Comparison of ENCODE assay signal across 22 cellular contexts in genomic region chr6:150592377-150592995, GRCh38. TPM values are rescaled to one million over a fixed set of nuclear protein-coding genes. Genes with fewer than 3 reads are reported as not detected.
DNase-seq lines count a peak whose midpoint lies in the region; ATAC-seq, FAIRE-seq and TF ChIP-seq lines count a peak whose summit lies in the region.
"Had no signal": no experiment of that assay in that cellular context is flagged by ENCODE, and none has a peak within 500 bp of the region (broad histone marks: within the 10 kb centered on the region; RNA-seq: fewer than 3 reads in every experiment).

No MANE protein-coding gene starts in this region.

- POLR2A ChIA-PET in HEK293 (lab: Yijun Ruan, JAX), result interaction anchor here (0.9 to 1.6 kb wide), 2 partner anchors 8 to 11 kb away, joined by 4 to 6 read pairs; no protein-coding TSS in a partner anchor

- no peaks in the 10 kb centered on the region for H3K27me3 ChIP-seq in transverse colon

- no peaks in the 10 kb centered on the region for H3K36me3 ChIP-seq in HEK293 (ENCODE audit: control insufficient read depth in 2 of 2, insufficient read depth in 1 of 2, low read length in 2 of 2)
- H3K36me3 ChIP-seq in transverse colon, result no peaks in the 10 kb centered on the region
- H3K36me3 ChIP-seq: SJSA1 had no signal

- H3K4me3 ChIP-seq in HEK293 (ENCODE audit: low read depth, low read length), result no peak overlapping the region
- no peak overlapping the region for H3K4me3 ChIP-seq in transverse colon
- H3K4me3 ChIP-seq: SJSA1 had no signal

- TF ChIP-seq EP300 in transverse colon (IDR thresholded peaks at IDR 0.05; ENCODE audit: low read depth), result no peak

- intact Hi-C loops in transverse colon (cut with DNase I; ENCODE audit: low total_unique reads), result loop anchor here (5.0 kb wide), 1 partner anchor 170 kb away; no protein-coding TSS in a partner anchor

- CTCF ChIA-PET in HEK293 (lab: Yijun Ruan, JAX), result interaction anchor here (0.6 to 1.8 kb wide), 7 partner anchors 10 to 225 kb away, joined by 3 to 10 read pairs (median 4); no protein-coding TSS in a partner anchor

- no peaks in the 10 kb centered on the region for H3K9me3 ChIP-seq in HEK293 (ENCODE audit: control insufficient read depth, insufficient read depth, low read depth, low read length)
- H3K9me3 ChIP-seq in transverse colon, result no peaks in the 10 kb centered on the region
- H3K9me3 ChIP-seq: SJSA1 had no signal

- no peak for TF ChIP-seq POLR2A in transverse colon (IDR thresholded peaks at IDR 0.05)

- no peak for TF ChIP-seq CTCF in HEK293 (tag by site-specific recombination; IDR thresholded peaks at IDR 0.05)
- TF ChIP-seq CTCF in transverse colon (IDR thresholded peaks at IDR 0.05), result no peak

- no peak for FAIRE-seq in RCC 7860 (lab: Jason Lieb, UNC)

- DNase-seq in NCI-H226 (peak; percentile 43), islet precursor cell (peak; percentile 40), transverse colon (peak; percentile 34), RCC 7860 (ENCODE audit: low spot score) (no peak), SIG-M5 treated with dmso at 0.1 percent for 504 hours (lab: John Stamatoyannopoulos, UW; ENCODE audit: unreplicated experiment) (no peak)
- DNase-seq: CD4-positive, CD25-positive, alpha-beta regulatory T cell; COR-L47; DMS 273 treated with DMSO at 0.1 percent for 48 hours; DMS79 treated with DMSO at 0.1 percent for 48 hours; H7; HFFc6; KBM-7; NCI-H1105; NCI-H146; NCI-H2029; NCI-H2227 treated with DMSO at 0.1 percent for 48 hours; NCI-H524; NCI-H774; NK-92 treated with Interleukin-12 subunit alpha and Interleukin-12 subunit beta, amount 100 ng/mL, for 24 hours had no signal

- in situ Hi-C loops in transverse colon (cut with MboI; ENCODE audit: low pct_ligation_motif_present in 1 of 4, low pct_unique_long_range_greater_than_20kb in 1 of 4, low sequenced_read_pairs in 3 of 4), result no loop called here

- WGBS in transverse colon (ENCODE audit: low coverage in 1 of 2), 2 donors, result 50 to 74% methylated on average over 5 of the region's 5 CpGs

- no peak for ATAC-seq in HG03460 (IDR thresholded peaks at IDR 0.05; ENCODE audit: unreplicated experiment)

- H3K4me1 ChIP-seq in HEK293 (ENCODE audit: control insufficient read depth, insufficient read depth, low read length), result peaks cover 13% of the 10 kb centered on the region
- H3K4me1 ChIP-seq in transverse colon, result peaks cover 0 to 33% (median 13%) of the 10 kb centered on the region in 4 donors
- H3K4me1 ChIP-seq: SJSA1 had no signal

- H3K27ac ChIP-seq in HEK293 (ENCODE audit: extremely low read depth, low read depth, low read length) (0 out of 2 replicates have a peak overlapping the region, but pooled peaks have one; percentile 10), transverse colon (peak overlapping the region; percentile 52 to 78 (median 76))
- H3K27ac ChIP-seq: SJSA1 had no signal

TF ChIP-seq in HEK293, 187 proteins besides CTCF, POLR2A, EP300 and RAD21 (continues in another document):
- TF ChIP-seq, protein P1, sequence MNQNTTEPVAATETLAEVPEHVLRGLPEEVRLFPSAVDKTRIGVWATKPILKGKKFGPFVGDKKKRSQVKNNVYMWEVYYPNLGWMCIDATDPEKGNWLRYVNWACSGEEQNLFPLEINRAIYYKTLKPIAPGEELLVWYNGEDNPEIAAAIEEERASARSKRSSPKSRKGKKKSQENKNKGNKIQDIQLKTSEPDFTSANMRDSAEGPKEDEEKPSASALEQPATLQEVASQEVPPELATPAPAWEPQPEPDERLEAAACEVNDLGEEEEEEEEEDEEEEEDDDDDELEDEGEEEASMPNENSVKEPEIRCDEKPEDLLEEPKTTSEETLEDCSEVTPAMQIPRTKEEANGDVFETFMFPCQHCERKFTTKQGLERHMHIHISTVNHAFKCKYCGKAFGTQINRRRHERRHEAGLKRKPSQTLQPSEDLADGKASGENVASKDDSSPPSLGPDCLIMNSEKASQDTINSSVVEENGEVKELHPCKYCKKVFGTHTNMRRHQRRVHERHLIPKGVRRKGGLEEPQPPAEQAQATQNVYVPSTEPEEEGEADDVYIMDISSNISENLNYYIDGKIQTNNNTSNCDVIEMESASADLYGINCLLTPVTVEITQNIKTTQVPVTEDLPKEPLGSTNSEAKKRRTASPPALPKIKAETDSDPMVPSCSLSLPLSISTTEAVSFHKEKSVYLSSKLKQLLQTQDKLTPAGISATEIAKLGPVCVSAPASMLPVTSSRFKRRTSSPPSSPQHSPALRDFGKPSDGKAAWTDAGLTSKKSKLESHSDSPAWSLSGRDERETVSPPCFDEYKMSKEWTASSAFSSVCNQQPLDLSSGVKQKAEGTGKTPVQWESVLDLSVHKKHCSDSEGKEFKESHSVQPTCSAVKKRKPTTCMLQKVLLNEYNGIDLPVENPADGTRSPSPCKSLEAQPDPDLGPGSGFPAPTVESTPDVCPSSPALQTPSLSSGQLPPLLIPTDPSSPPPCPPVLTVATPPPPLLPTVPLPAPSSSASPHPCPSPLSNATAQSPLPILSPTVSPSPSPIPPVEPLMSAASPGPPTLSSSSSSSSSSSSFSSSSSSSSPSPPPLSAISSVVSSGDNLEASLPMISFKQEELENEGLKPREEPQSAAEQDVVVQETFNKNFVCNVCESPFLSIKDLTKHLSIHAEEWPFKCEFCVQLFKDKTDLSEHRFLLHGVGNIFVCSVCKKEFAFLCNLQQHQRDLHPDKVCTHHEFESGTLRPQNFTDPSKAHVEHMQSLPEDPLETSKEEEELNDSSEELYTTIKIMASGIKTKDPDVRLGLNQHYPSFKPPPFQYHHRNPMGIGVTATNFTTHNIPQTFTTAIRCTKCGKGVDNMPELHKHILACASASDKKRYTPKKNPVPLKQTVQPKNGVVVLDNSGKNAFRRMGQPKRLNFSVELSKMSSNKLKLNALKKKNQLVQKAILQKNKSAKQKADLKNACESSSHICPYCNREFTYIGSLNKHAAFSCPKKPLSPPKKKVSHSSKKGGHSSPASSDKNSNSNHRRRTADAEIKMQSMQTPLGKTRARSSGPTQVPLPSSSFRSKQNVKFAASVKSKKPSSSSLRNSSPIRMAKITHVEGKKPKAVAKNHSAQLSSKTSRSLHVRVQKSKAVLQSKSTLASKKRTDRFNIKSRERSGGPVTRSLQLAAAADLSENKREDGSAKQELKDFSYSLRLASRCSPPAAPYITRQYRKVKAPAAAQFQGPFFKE (tag by site-specific recombination; IDR thresholded peaks at IDR 0.05; ENCODE audit: borderline replicate concordance), result no peak
- TF ChIP-seq ZNF350 (tag by site-specific recombination; IDR thresholded peaks at IDR 0.05) (no peak), ZNF843 (tag by site-specific recombination; IDR thresholded peaks at IDR 0.05) (peak; percentile 96), ZNF24 (tag by site-specific recombination; IDR thresholded peaks at IDR 0.05) (peak; percentile 24; the same call in 1 of the 2 replicates), ZNF138 (tag by site-specific recombination; IDR thresholded peaks at IDR 0.05; ENCODE audit: borderline replicate concordance) (no peak), ZNF555 (tag by site-specific recombination; conservative IDR thresholded peaks at IDR 0.05) (no peak), ZNF280D (tag by site-specific recombination; IDR thresholded peaks at IDR 0.05) (no peak), ZNF610 (tag by site-specific recombination; IDR thresholded peaks at IDR 0.05; ENCODE audit: borderline replicate concordance) (no peak), AEBP2 (tag by site-specific recombination; IDR thresholded peaks at IDR 0.05; ENCODE audit: borderline replicate concordance) (no peak), TCF7L2 (IDR thresholded peaks at IDR 0.05; ENCODE audit: borderline replicate concordance, low read depth, low read length) (peak; percentile 90; the same call in 1 of the 2 replicates), ZNF529 (tag by site-specific recombination; IDR thresholded peaks at IDR 0.05; ENCODE audit: insufficient replicate concordance) (no peak), FEZF1 (tag by site-specific recombination; IDR thresholded peaks at IDR 0.05) (peak; percentile 99)

RNA-seq across cellular contexts. Expression of gene PLEKHG1, which starts 7.2 kb away (rescaled TPM):
- 10 to 100 TPM; 35.4 to 93.9 (median 58.3) TPM for total RNA-seq in transverse colon

Comparison
In these comparisons a context has a peak if more than half of its experiments do, and no peak if none do; other contexts are left out.
1. DNase-seq: peak in NCI-H226 (single experiment), islet precursor cell (single experiment) and transverse colon (single experiment); none in RCC 7860 (single experiment) and SIG-M5 treated with dmso at 0.1 percent for 504 hours (single experiment).